15 cellular contexts compared by ENCODE assay signal in genomic region chr2:171244466-171244969, GRCh38.
DNase-seq lines count a peak whose midpoint lies in the region; ATAC-seq and TF ChIP-seq lines count a peak whose summit lies in the region.
"Had no signal": no experiment of that assay in that cellular context is flagged by ENCODE, and none has a peak within 500 bp of the region (broad histone marks: within the 10 kb centered on the region; RNA-seq: fewer than 3 reads in every experiment).

No MANE protein-coding gene starts in this region.

- no peak for TF ChIP-seq POLR2A in thyroid gland (IDR thresholded peaks at IDR 0.05)

- TF ChIP-seq CTCF in AG10803 (conservative IDR thresholded peaks at IDR 0.05; ENCODE audit: low read length) (no peak), choroid plexus epithelial cell (conservative IDR thresholded peaks at IDR 0.05; ENCODE audit: low read depth, low read length) (no peak), thyroid gland (IDR thresholded peaks at IDR 0.05) (no peak)
- no peak for TF ChIP-seq CTCF in CD4-positive, alpha-beta T cell (IDR thresholded peaks at IDR 0.05)

- CTCF ChIA-PET in CD4-positive, alpha-beta T cell (lab: Charles Lee): no interaction called here

- DNase-seq in AG10803 (ENCODE audit: low read depth) (peak; percentile 89), HCEC 1CT (peak; percentile 32), choroid plexus epithelial cell (ENCODE audit: low read depth) (peak; percentile 79), myocyte (ENCODE audit: low read depth) (peak; percentile 32), thyroid gland (no peak), head of caudate nucleus (no peak), NCI-H82 treated with DMSO at 0.1 percent for 48 hours (lab: John Stamatoyannopoulos, UW; ENCODE audit: unreplicated experiment) (no peak)
- no peak for DNase-seq in CD4-positive, alpha-beta T cell
- DNase-seq: activated CD8-positive, alpha-beta T cell treated with anti-CD3 and anti-CD28 coated beads, Interleukin-2, amount 10 ng/mL, durations not matched to agents 7 days and 5 days; activated naive CD4-positive, alpha-beta T cell treated with anti-CD3 and anti-CD28 coated beads, Interleukin-2, amount 50 U/mL, for 16 hours; cortex of kidney; left ventricle myocardium inferior; NCI-H2171 treated with DMSO at 0.1 percent for 48 hours; PC-3 had no signal

- H3K9me3 ChIP-seq in thyroid gland: no peaks in the 10 kb centered on the region
- peaks cover 5% of the 10 kb centered on the region for H3K9me3 ChIP-seq in CD4-positive, alpha-beta T cell (ENCODE audit: control insufficient read depth, low read length)

- H3K27ac ChIP-seq in thyroid gland: no peak overlapping the region
- H3K27ac ChIP-seq in CD4-positive, alpha-beta T cell (ENCODE audit: low read depth, low read length): no peak overlapping the region
- H3K27ac ChIP-seq: left ventricle myocardium inferior had no signal

- 93 to 95% methylated on average over 1 of the region's 1 CpG for WGBS in thyroid gland, 2 donors

- H3K27me3 ChIP-seq in thyroid gland: no peaks in the 10 kb centered on the region
- no peaks in the 10 kb centered on the region for H3K27me3 ChIP-seq in CD4-positive, alpha-beta T cell (ENCODE audit: control insufficient read depth, insufficient read depth, low read length)

- H3K27me3 Mint-ChIP-seq in CD4-positive, alpha-beta T cell: no peaks in the 10 kb centered on the region

- no peaks in the 10 kb centered on the region for H3K4me1 ChIP-seq in thyroid gland
- H3K4me1 ChIP-seq: left ventricle myocardium inferior had no signal

- POLR2A ChIA-PET in CD4-positive, alpha-beta T cell (lab: Charles Lee): no interaction called here

- H3K4me1 Mint-ChIP-seq in CD4-positive, alpha-beta T cell (ENCODE audit: low read depth): peaks cover 39% of the 10 kb centered on the region

- H3K27ac Mint-ChIP-seq in CD4-positive, alpha-beta T cell: no peak overlapping the region
- H3K27ac Mint-ChIP-seq: activated CD8-positive, alpha-beta T cell treated with anti-CD3 and anti-CD28 coated beads, Interleukin-2, amount 10 ng/mL, durations not matched to agents 7 days and 5 days; T-helper 1 cell treated with Interleukin-12 subunit alpha and Interleukin-12 subunit beta and Interleukin-4 antibody, amounts not matched to agents 30 μg/mL and 1 μg/mL, for 36 hours had no signal

- no peaks in the 10 kb centered on the region for H3K36me3 Mint-ChIP-seq in CD4-positive, alpha-beta T cell (ENCODE audit: low read depth)

- no peaks in the 10 kb centered on the region for H3K36me3 ChIP-seq in thyroid gland
- H3K36me3 ChIP-seq: left ventricle myocardium inferior had no signal

- ATAC-seq in CD4-positive, alpha-beta T cell (ENCODE audit: poor library complexity): no peak
- ATAC-seq: activated CD8-positive, alpha-beta T cell treated with anti-CD3 and anti-CD28 coated beads, Interleukin-2, amount 10 ng/mL, durations not matched to agents 7 days and 5 days; PC-3 had no signal

- H3K4me3 Mint-ChIP-seq in CD4-positive, alpha-beta T cell: no peak overlapping the region
- H3K4me3 Mint-ChIP-seq: activated CD8-positive, alpha-beta T cell treated with anti-CD3 and anti-CD28 coated beads, Interleukin-2, amount 10 ng/mL, durations not matched to agents 7 days and 5 days; T-helper 1 cell treated with Interleukin-12 subunit alpha and Interleukin-12 subunit beta and Interleukin-4 antibody, amounts not matched to agents 30 μg/mL and 1 μg/mL, for 36 hours had no signal

- intact Hi-C loops in thyroid gland (cut with DNase I) (no loop called here), head of caudate nucleus (cut with DNase I) (no loop called here)
- intact Hi-C loops in CD4-positive, alpha-beta T cell (cut with DNase I, micrococcal nuclease): no loop called here

- no peak overlapping the region for H3K4me3 ChIP-seq in AG10803 (ENCODE audit: low read length)
- H3K4me3 ChIP-seq in choroid plexus epithelial cell (ENCODE audit: low read depth, low read length): no peak overlapping the region
- H3K4me3 ChIP-seq in thyroid gland (replicated peaks in 1 of 3): no peak overlapping the region
- H3K4me3 ChIP-seq: left ventricle myocardium inferior had no signal

- H3K9me3 Mint-ChIP-seq in CD4-positive, alpha-beta T cell: no peaks in the 10 kb centered on the region

Comparison
In these comparisons a context has a peak if more than half of its experiments do, and no peak if none do; other contexts are left out.
1. DNase-seq: peak in AG10803 (single experiment), HCEC 1CT (single experiment), choroid plexus epithelial cell (single experiment) and myocyte (single experiment); none in thyroid gland (0 of 2), head of caudate nucleus (0 of 42), CD4-positive, alpha-beta T cell (0 of 10) and NCI-H82 treated with DMSO at 0.1 percent for 48 hours (single experiment).